17 cellular contexts compared by ENCODE assay signal in genomic region chr16:85363881-85364280, GRCh38.
DNase-seq lines count a peak whose midpoint lies in the region; ATAC-seq, FAIRE-seq and TF ChIP-seq lines count a peak whose summit lies in the region.
"Had no signal": no experiment of that assay in that cellular context is flagged by ENCODE, and none has a peak within 500 bp of the region (broad histone marks: within the 10 kb centered on the region; RNA-seq: fewer than 3 reads in every experiment).

No MANE protein-coding gene starts in this region.

- peaks cover 0 to 11% (median 5%) of the 10 kb centered on the region in 4 experiments; a peak in 3 of 7 replicates for H3K27me3 ChIP-seq in H1 (replicated peaks in 1 of 4; ENCODE audit: control insufficient read depth in 3 of 4, extremely low read depth in 1 of 4, insufficient read depth in 3 of 4, low read length in 3 of 4)
- H3K27me3 ChIP-seq in osteoblast (ENCODE audit: insufficient read depth, low read length): no peaks in the 10 kb centered on the region
- H3K27me3 ChIP-seq: colonic mucosa, ovary, tibial nerve had no signal

- no peak overlapping the region for H2BK120ac ChIP-seq in H1 (replicated peaks; ENCODE audit: low read depth, low read length)

- no peak overlapping the region for H4K5ac ChIP-seq in H1 (ENCODE audit: insufficient read length, low read depth, low read length)

- H4K20me1 ChIP-seq in H1 (replicated peaks in 1 of 2; ENCODE audit: control insufficient read depth in 1 of 2, insufficient read depth in 2 of 2, low read length in 2 of 2): peaks cover 6 to 8% of the 10 kb centered on the region in 2 experiments
- peaks cover 4% of the 10 kb centered on the region for H4K20me1 ChIP-seq in osteoblast (ENCODE audit: insufficient read depth, low read length)

- H3K27ac ChIP-seq in H1 (ENCODE audit: low read depth, low read length): no peak overlapping the region
- peak overlapping the region; percentile 74 for H3K27ac ChIP-seq in osteoblast (ENCODE audit: low read depth, low read length)
- H3K27ac ChIP-seq: colonic mucosa, left ventricle myocardium inferior, ovary had no signal

- no peak overlapping the region for H2BK15ac ChIP-seq in H1 (ENCODE audit: low read length)

- H3K23ac ChIP-seq in H1 (ENCODE audit: insufficient read length): no peak overlapping the region

- 0 out of 2 replicates have a peak, but pooled peaks cover 2% of the 10 kb centered on the region for H3K79me1 ChIP-seq in H1 (ENCODE audit: low read depth, low read length)

- no peak overlapping the region for H3K56ac ChIP-seq in H1 (replicated peaks; ENCODE audit: insufficient read length, low read depth, low read length)

- 73% methylated on average over 10 of the region's 10 CpGs; no CpG with 5 or more reads in 1 of the 2 experiments for WGBS in H1 (ENCODE audit: extremely low coverage in 1 of 2, insufficient coverage in 1 of 2, insufficient read length in 1 of 2, insufficient replicate concordance in 2 of 2, low coverage in 1 of 2, low lambda C conversion rate in 2 of 2, missing lambda C conversion rate in 1 of 2), 2 experiments

- H3K9ac ChIP-seq in H1 (replicated peaks in 1 of 4; ENCODE audit: extremely low read depth in 1 of 4, low read depth in 3 of 4, low read length in 3 of 4): no peak overlapping the region

- peak overlapping the region; percentile 27; the same call in 1 of the 2 replicates for H2BK20ac ChIP-seq in H1 (ENCODE audit: low read length)

- no peak overlapping the region for H2AK5ac ChIP-seq in H1 (ENCODE audit: low read depth, low read length)

- no peak for TF ChIP-seq CTCF in H1 (IDR thresholded peaks at IDR 0.05; ENCODE audit: control extremely low read depth in 1 of 3, insufficient read depth in 1 of 3, low read depth in 1 of 3, low read length in 3 of 3)
- TF ChIP-seq CTCF in osteoblast (IDR thresholded peaks at IDR 0.05; ENCODE audit: extremely low read depth, low read depth, low read length): no peak

- H3K14ac ChIP-seq in H1 (ENCODE audit: insufficient read length): no peak overlapping the region

- no peak overlapping the region for H3K4me2 ChIP-seq in H1 (ENCODE audit: insufficient read depth in 1 of 2, low read depth in 2 of 2, low read length in 2 of 2)
- peak overlapping the region; percentile 44 for H3K4me2 ChIP-seq in osteoblast (ENCODE audit: insufficient read depth, low read length)

- no peak overlapping the region for H3K4ac ChIP-seq in H1 (replicated peaks; ENCODE audit: insufficient read length, low read depth, low read length)

- H3K9me3 ChIP-seq in H1 (ENCODE audit: insufficient read depth in 2 of 2, low read depth in 1 of 2, low read length in 1 of 2) (no peaks in the 10 kb centered on the region), osteoblast (ENCODE audit: low read depth, low read length) (no peaks in the 10 kb centered on the region)
- H3K9me3 ChIP-seq: colonic mucosa, left ventricle myocardium inferior, ovary, tibial nerve had no signal

- no peak overlapping the region for H4K8ac ChIP-seq in H1 (ENCODE audit: extremely low read depth, insufficient read depth, low read length)

- no peaks in the 10 kb centered on the region for H3K23me2 ChIP-seq in H1 (ENCODE audit: low read depth, low read length)

- DNase-seq in AG08395 (ENCODE audit: low spot score) (peak; percentile 55), RPMI7951 (ENCODE audit: low read depth) (peak; percentile 15), H1 (ENCODE audit: low read depth in 1 of 2, low spot score in 2 of 2) (no peak), osteoblast (ENCODE audit: insufficient read length, low spot score, missing footprints) (peak; percentile 91), NOMO-1 treated with DMSO at 0.1 percent for 48 hours (lab: John Stamatoyannopoulos, UW; ENCODE audit: unreplicated experiment) (no peak)
- DNase-seq in activated CD4-positive, alpha-beta T cell treated with anti-CD3 and anti-CD28 coated beads for 1 hour: no peak
- DNase-seq in stimulated activated CD4-positive, alpha-beta T cell treated with anti-CD3 and anti-CD28 coated beads, Interleukin-4, amount 100 ng/mL, for 4 hours: no peak
- DNase-seq: colonic mucosa; left ventricle myocardium inferior; NCI-H2081; NCI-H510A treated with DMSO at 0.1 percent for 48 hours; ovary; SHP77; stimulated activated CD4-positive, alpha-beta T cell treated with anti-CD3 and anti-CD28 coated beads, Interleukin-4, amount 100 ng/mL, for 24 hours; stimulated activated CD8-positive, alpha-beta memory T cell treated with anti-CD3 and anti-CD28 coated beads, Interleukin-4, amount 100 ng/mL, for 48 hours had no signal

- H3K36me3 ChIP-seq in H1 (ENCODE audit: control insufficient read depth in 2 of 4, insufficient read depth in 4 of 4, low read length in 3 of 4) (no peaks in the 10 kb centered on the region), osteoblast (ENCODE audit: insufficient read depth, low read length) (no peaks in the 10 kb centered on the region)
- H3K36me3 ChIP-seq: colonic mucosa, left ventricle myocardium inferior, ovary, tibial nerve had no signal

- no peak overlapping the region for H2AFZ ChIP-seq in H1 (ENCODE audit: low read length)
- H2AFZ ChIP-seq in osteoblast (ENCODE audit: low read length): no peak overlapping the region

- no peak for TF ChIP-seq POLR2A in H1 (IDR thresholded peaks at IDR 0.05; ENCODE audit: control extremely low read depth in 1 of 2, low read depth in 2 of 2, low read length in 2 of 2)

- no peak for TF ChIP-seq RAD21 in H1 (IDR thresholded peaks at IDR 0.05 in 1 of 2, conservative IDR thresholded peaks at IDR 0.05 in 1 of 2; ENCODE audit: low read depth in 2 of 2, low read length in 2 of 2)

- no peak overlapping the region for H3K18ac ChIP-seq in H1 (ENCODE audit: extremely low read depth, low read length)

- no peak for TF ChIP-seq EP300 in H1 (IDR thresholded peaks at IDR 0.05; ENCODE audit: borderline replicate concordance in 1 of 2, low read depth in 2 of 2, low read length in 2 of 2)

- POLR2A ChIA-PET in H1 (lab: Charles Lee; ENCODE audit: partially characterized antibody): no interaction called here

- H3K4me1 ChIP-seq in H1 (replicated peaks in 1 of 4; ENCODE audit: control insufficient read depth in 3 of 4, insufficient read depth in 4 of 4, low read length in 3 of 4) (peaks cover 8 to 20% (median 12%) of the 10 kb centered on the region in 4 experiments), osteoblast (ENCODE audit: insufficient read depth, low read length) (peaks cover 18% of the 10 kb centered on the region)

- CTCF ChIA-PET in H1 (lab: Charles Lee; ENCODE audit: partially characterized antibody): interaction anchor here (0.7 to 12.5 kb wide), 10 partner anchors 12 to 183 kb away, joined by 3 to 177 read pairs (median 4); no protein-coding TSS in a partner anchor

- no peaks in the 10 kb centered on the region for H3K79me2 ChIP-seq in H1 (ENCODE audit: control insufficient read depth in 1 of 2, insufficient read depth in 2 of 2, low read length in 2 of 2)
- H3K79me2 ChIP-seq in osteoblast (ENCODE audit: insufficient read depth, low read length): no peaks in the 10 kb centered on the region

- H2BK5ac ChIP-seq in H1 (ENCODE audit: low read depth, low read length): 0 out of 2 replicates have a peak overlapping the region, but pooled peaks have one; percentile 21

- ATAC-seq in HG02642 (IDR thresholded peaks at IDR 0.05; ENCODE audit: poor library complexity, unreplicated experiment): no peak

- no peak for FAIRE-seq in H1 (lab: Jason Lieb, UNC)

- H2BK12ac ChIP-seq in H1 (ENCODE audit: low read depth, low read length): no peak overlapping the region

- H4K91ac ChIP-seq in H1 (replicated peaks; ENCODE audit: insufficient read length, low read length): no peak overlapping the region

- H3K4me3 ChIP-seq in H1 (ENCODE audit: extremely low read depth in 1 of 4, insufficient read depth in 2 of 4, low read depth in 3 of 4, low read length in 4 of 4): no peak overlapping the region
- H3K4me3 ChIP-seq in osteoblast (ENCODE audit: insufficient read depth, low read length): no peak overlapping the region
- H3K4me3 ChIP-seq: colonic mucosa, left ventricle myocardium inferior, ovary, tibial nerve had no signal

TF ChIP-seq in H1, 55 proteins besides CTCF, POLR2A, EP300 and RAD21:
- TF ChIP-seq CREB1 (IDR thresholded peaks at IDR 0.05): no peak
- no peak for TF ChIP-seq SP4 (IDR thresholded peaks at IDR 0.05; ENCODE audit: low read length)
- TF ChIP-seq KDM5A (IDR thresholded peaks at IDR 0.05; ENCODE audit: low read length): no peak
- TF ChIP-seq SP1 (IDR thresholded peaks at IDR 0.05; ENCODE audit: low read depth, low read length): no peak
- no peak for TF ChIP-seq GTF2F1 (IDR thresholded peaks at IDR 0.05; ENCODE audit: borderline replicate concordance, low read depth, low read length)
- no peak for TF ChIP-seq CHD2 (IDR thresholded peaks at IDR 0.05; ENCODE audit: low read length)
- TF ChIP-seq E2F6 (IDR thresholded peaks at IDR 0.05): no peak
- TF ChIP-seq YY1 (IDR thresholded peaks at IDR 0.05; ENCODE audit: low read depth, low read length): no peak
- TF ChIP-seq SRF (IDR thresholded peaks at IDR 0.05; ENCODE audit: low read depth, low read length): no peak
- no peak for TF ChIP-seq SIRT6 (IDR thresholded peaks at IDR 0.05; ENCODE audit: low read length)
- no peak for TF ChIP-seq EZH2 (IDR thresholded peaks at IDR 0.05; ENCODE audit: low read depth, low read length, severe bottlenecking)

Comparison
In these comparisons a context has a peak if more than half of its experiments do, and no peak if none do; other contexts are left out.
1. DNase-seq: peak in AG08395 (single experiment), RPMI7951 (single experiment) and osteoblast (single experiment); none in H1 (0 of 2), activated CD4-positive, alpha-beta T cell treated with anti-CD3 and anti-CD28 coated beads for 1 hour (single experiment), NOMO-1 treated with DMSO at 0.1 percent for 48 hours (single experiment) and stimulated activated CD4-positive, alpha-beta T cell treated with anti-CD3 and anti-CD28 coated beads, Interleukin-4, amount 100 ng/mL, for 4 hours (0 of 2).